33 cellular contexts compared by ENCODE assay signal in the genomic region with DNA sequence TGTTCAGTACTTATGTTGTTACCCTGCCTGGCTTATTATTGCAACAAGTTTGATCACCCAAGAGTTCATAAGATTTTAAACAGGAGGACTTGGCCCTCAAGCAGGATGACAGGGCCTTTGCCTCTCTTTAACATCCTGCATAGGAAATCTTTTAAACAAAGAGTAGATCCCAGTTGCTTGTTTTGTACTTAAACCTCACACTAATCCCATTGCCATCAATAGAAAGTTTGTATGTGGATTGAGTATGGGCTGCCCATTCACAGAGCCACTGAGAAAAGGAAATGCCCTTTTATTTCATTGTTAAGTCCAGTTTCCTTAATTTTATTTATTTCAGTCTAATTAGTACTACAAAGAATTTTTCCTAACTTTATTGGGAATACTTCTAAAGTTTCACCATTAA. TPM values are rescaled to one million over a fixed set of nuclear protein-coding genes. Genes with fewer than 3 reads are reported as not detected.
"Had no signal": no experiment of that assay in that cellular context is flagged by ENCODE, and none has a peak within 500 bp of the region (broad histone marks: within the 10 kb centered on the region; RNA-seq: fewer than 3 reads in every experiment).

No MANE protein-coding gene starts in this region.

- H3K9me3 Mint-ChIP-seq: activated CD4-positive, alpha-beta memory T cell treated with anti-CD3 and anti-CD28 coated beads for 36 hours; activated CD4-positive, alpha-beta T cell treated with anti-CD3 and anti-CD28 coated beads, Interleukin-2, amount 10 ng/mL, durations not matched to agents 24 days and 14 days; activated T-helper 17 cell treated with anti-CD3 and anti-CD28 coated beads, Interleukin-2, amount 50 U/mL, for 72 hours had no signal

- H3K27me3 Mint-ChIP-seq: activated CD4-positive, alpha-beta memory T cell treated with anti-CD3 and anti-CD28 coated beads for 36 hours; activated CD4-positive, alpha-beta T cell treated with anti-CD3 and anti-CD28 coated beads for 36 hours; activated CD4-positive, alpha-beta T cell treated with anti-CD3 and anti-CD28 coated beads, Interleukin-2, amount 10 ng/mL, durations not matched to agents 24 days and 14 days; activated naive CD8-positive, alpha-beta T cell; activated T-helper 17 cell treated with anti-CD3 and anti-CD28 coated beads, Interleukin-2, amount 50 U/mL, for 72 hours; central memory CD8-positive, alpha-beta T cell; dendritic cell treated with granulocyte-macrophage colony-stimulating factor and Interleukin-4, amounts not matched to agents 40 ng/mL and 50 ng/mL, for 4 days; T-helper 17 cell had no signal

- H3K27ac ChIP-seq: brain microvascular endothelial cell, coronary artery, dorsolateral prefrontal cortex, esophagus muscularis mucosa, foreskin keratinocyte, gastrocnemius medialis, heart left ventricle, WERI-Rb-1 had no signal

- H3K36me3 ChIP-seq: brain microvascular endothelial cell, esophagus muscularis mucosa, gastrocnemius medialis, heart left ventricle, WERI-Rb-1 had no signal

- ATAC-seq: activated CD4-positive, alpha-beta T cell treated with anti-CD3 and anti-CD28 coated beads for 36 hours; activated T-cell treated with anti-CD3 and anti-CD28 coated beads, Interleukin-2, amount 50 U/mL, for 4 hours; activated T-helper 17 cell treated with anti-CD3 and anti-CD28 coated beads, Interleukin-2, amount 50 U/mL, for 72 hours; foreskin keratinocyte; gastrocnemius medialis; heart left ventricle; T-helper 17 cell had no signal

- H3K36me3 Mint-ChIP-seq: activated CD4-positive, alpha-beta memory T cell treated with anti-CD3 and anti-CD28 coated beads for 36 hours; activated naive CD8-positive, alpha-beta T cell had no signal

- H3K27ac Mint-ChIP-seq: activated CD4-positive, alpha-beta memory T cell treated with anti-CD3 and anti-CD28 coated beads for 36 hours; activated CD4-positive, alpha-beta T cell treated with anti-CD3 and anti-CD28 coated beads for 36 hours; activated CD4-positive, alpha-beta T cell treated with anti-CD3 and anti-CD28 coated beads, Interleukin-2, amount 10 ng/mL, durations not matched to agents 24 days and 14 days; activated naive CD8-positive, alpha-beta T cell; activated T-helper 17 cell treated with anti-CD3 and anti-CD28 coated beads, Interleukin-2, amount 50 U/mL, for 72 hours; dendritic cell treated with granulocyte-macrophage colony-stimulating factor and Interleukin-4, amounts not matched to agents 40 ng/mL and 50 ng/mL, for 4 days; T-helper 17 cell; T-helper 2 cell treated with Interferon-gamma antibody and Interleukin-4, amounts not matched to agents 5 μg/mL and 100 μg/mL, for 36 hours had no signal

- H3K4me1 Mint-ChIP-seq: activated CD4-positive, alpha-beta T cell treated with anti-CD3 and anti-CD28 coated beads for 36 hours; activated CD4-positive, alpha-beta T cell treated with anti-CD3 and anti-CD28 coated beads, Interleukin-2, amount 10 ng/mL, durations not matched to agents 24 days and 14 days; activated T-helper 17 cell treated with anti-CD3 and anti-CD28 coated beads, Interleukin-2, amount 50 U/mL, for 72 hours; central memory CD8-positive, alpha-beta T cell; T-helper 17 cell had no signal

- H3K27me3 ChIP-seq: brain microvascular endothelial cell, esophagus muscularis mucosa, foreskin keratinocyte, gastrocnemius medialis, heart left ventricle had no signal

- H3K4me3 Mint-ChIP-seq: activated CD4-positive, alpha-beta memory T cell treated with anti-CD3 and anti-CD28 coated beads for 36 hours; activated CD4-positive, alpha-beta T cell treated with anti-CD3 and anti-CD28 coated beads for 36 hours; activated CD4-positive, alpha-beta T cell treated with anti-CD3 and anti-CD28 coated beads, Interleukin-2, amount 10 ng/mL, durations not matched to agents 24 days and 14 days; activated naive CD8-positive, alpha-beta T cell; activated T-cell treated with anti-CD3 and anti-CD28 coated beads, Interleukin-2, amount 50 U/mL, for 4 hours; activated T-helper 17 cell treated with anti-CD3 and anti-CD28 coated beads, Interleukin-2, amount 50 U/mL, for 72 hours; central memory CD8-positive, alpha-beta T cell; dendritic cell treated with granulocyte-macrophage colony-stimulating factor and Interleukin-4, amounts not matched to agents 40 ng/mL and 50 ng/mL, for 4 days; T-helper 17 cell; T-helper 2 cell treated with Interferon-gamma antibody and Interleukin-4, amounts not matched to agents 5 μg/mL and 100 μg/mL, for 36 hours had no signal

- H3K4me3 ChIP-seq: coronary artery, dorsolateral prefrontal cortex, esophagus muscularis mucosa, gastrocnemius medialis, heart left ventricle had no signal

- DNase-seq: activated CD4-positive, alpha-beta memory T cell treated with anti-CD3 and anti-CD28 coated beads for 36 hours; activated CD4-positive, alpha-beta T cell treated with anti-CD3 and anti-CD28 coated beads for 36 hours; activated CD4-positive, alpha-beta T cell treated with anti-CD3 and anti-CD28 coated beads, Interleukin-2, amount 10 ng/mL, durations not matched to agents 24 days and 14 days; activated CD4-positive, CD25-positive, alpha-beta regulatory T cell; activated CD4-positive, CD25-positive, alpha-beta regulatory T cell treated with anti-CD3 and anti-CD28 coated beads, Interleukin-2, amount 50 U/mL, for 72 hours; activated effector memory CD4-positive, alpha-beta T cell treated with Interleukin-2 at 50 U/mL for 16 hours; activated gamma-delta T cell treated with Interleukin-2 at 50 U/mL for 16 hours; activated naive CD4-positive, alpha-beta T cell treated with anti-CD3 and anti-CD28 coated beads, Interleukin-2, amount 50 U/mL, for 16 hours; activated naive CD4-positive, alpha-beta T cell treated with Interleukin-2 at 50 U/mL for 16 hours; activated T-cell treated with anti-CD3 and anti-CD28 coated beads, Interleukin-2, amount 50 U/mL, for 4 hours; amniotic stem cell; anterior cingulate cortex; brain microvascular endothelial cell; dorsolateral prefrontal cortex; effector memory CD4-positive, alpha-beta T cell; erythroblast; foreskin keratinocyte; gastrocnemius medialis; glutamatergic neuron; heart left ventricle; T-helper 1 cell; T-helper 17 cell; T1000; WERI-Rb-1 had no signal

- H3K4me1 ChIP-seq: esophagus muscularis mucosa, foreskin keratinocyte, gastrocnemius medialis, heart left ventricle had no signal

RNA-seq across cellular contexts. Expression of a gene that starts 52.2 kb away (rescaled TPM):
- total RNA-seq: activated CD4-positive, alpha-beta memory T cell treated with anti-CD3 and anti-CD28 coated beads for 36 hours; activated CD4-positive, alpha-beta T cell treated with anti-CD3 and anti-CD28 coated beads for 36 hours; activated CD4-positive, alpha-beta T cell treated with anti-CD3 and anti-CD28 coated beads, Interleukin-2, amount 10 ng/mL, durations not matched to agents 24 days and 14 days; activated T-cell treated with anti-CD3 and anti-CD28 coated beads, Interleukin-2, amount 50 U/mL, for 4 hours; activated T-helper 17 cell treated with anti-CD3 and anti-CD28 coated beads, Interleukin-2, amount 50 U/mL, for 72 hours; astrocyte; bronchial epithelial cell; foreskin keratinocyte; T-helper 17 cell had no signal
- polyA plus RNA-seq: foreskin keratinocyte had no signal
